In genomic region chr15:85646538-85647091, GRCh38 we compare ENCODE assay signal across 9 cellular contexts.
DNase-seq lines count a peak whose midpoint lies in the region; ATAC-seq lines count a peak whose summit lies in the region.
"Had no signal": no experiment of that assay in that cellular context is flagged by ENCODE, and none has a peak within 500 bp of the region (broad histone marks: within the 10 kb centered on the region; RNA-seq: fewer than 3 reads in every experiment).

No MANE protein-coding gene starts in this region.

- CTCF ChIA-PET in activated CD8-positive, alpha-beta memory T cell treated with anti-CD3 and anti-CD28 coated beads, Interleukin-2, amount 10 ng/mL, durations not matched to agents 7 days and 5 days (lab: Charles Lee): interaction anchor here (0.7 to 3.7 kb wide), 16 partner anchors 8 to 350 kb away, joined by 3 to 27 read pairs (median 5); no protein-coding TSS in a partner anchor

- ATAC-seq in HG02885 (IDR thresholded peaks at IDR 0.05; ENCODE audit: poor library complexity, unreplicated experiment): peak; percentile 88
- ATAC-seq in activated CD8-positive, alpha-beta memory T cell treated with anti-CD3 and anti-CD28 coated beads, Interleukin-2, amount 10 ng/mL, durations not matched to agents 7 days and 5 days: peak; percentile 81

- H3K9me3 ChIP-seq in muscle layer of duodenum (ENCODE audit: control insufficient read depth in 1 of 2, low read length in 2 of 2): no peaks in the 10 kb centered on the region

- H3K27me3 Mint-ChIP-seq in activated CD8-positive, alpha-beta memory T cell treated with anti-CD3 and anti-CD28 coated beads, Interleukin-2, amount 10 ng/mL, durations not matched to agents 7 days and 5 days: no peaks in the 10 kb centered on the region

- peak overlapping the region; percentile 90 for H3K27ac Mint-ChIP-seq in activated CD8-positive, alpha-beta memory T cell treated with anti-CD3 and anti-CD28 coated beads, Interleukin-2, amount 10 ng/mL, durations not matched to agents 7 days and 5 days

- no peaks in the 10 kb centered on the region for H3K9me3 Mint-ChIP-seq in activated CD8-positive, alpha-beta memory T cell treated with anti-CD3 and anti-CD28 coated beads, Interleukin-2, amount 10 ng/mL, durations not matched to agents 7 days and 5 days (ENCODE audit: low read depth)

- peaks cover 59% of the 10 kb centered on the region for H3K4me1 Mint-ChIP-seq in activated CD8-positive, alpha-beta memory T cell treated with anti-CD3 and anti-CD28 coated beads, Interleukin-2, amount 10 ng/mL, durations not matched to agents 7 days and 5 days

- H3K36me3 Mint-ChIP-seq in activated CD8-positive, alpha-beta memory T cell treated with anti-CD3 and anti-CD28 coated beads, Interleukin-2, amount 10 ng/mL, durations not matched to agents 7 days and 5 days: peaks cover 33% of the 10 kb centered on the region

- peak overlapping the region; percentile 53 for H3K4me3 Mint-ChIP-seq in activated CD8-positive, alpha-beta memory T cell treated with anti-CD3 and anti-CD28 coated beads, Interleukin-2, amount 10 ng/mL, durations not matched to agents 7 days and 5 days

- DNase-seq in activated gamma-delta T cell treated with Interleukin-2 at 50 U/mL for 16 hours: peak; percentile 27
- no peak for DNase-seq in activated gamma-delta T cell (lab: John Stamatoyannopoulos, UW)
- DNase-seq in activated CD8-positive, alpha-beta memory T cell treated with anti-CD3 and anti-CD28 coated beads, Interleukin-2, amount 10 ng/mL, durations not matched to agents 7 days and 5 days: peak; percentile 81
- no peak for DNase-seq in NCI-H2196 (lab: John Stamatoyannopoulos, UW; ENCODE audit: unreplicated experiment)
- no peak for DNase-seq in NCI-H446 (lab: John Stamatoyannopoulos, UW)
- DNase-seq in middle frontal gyrus (ENCODE audit: extremely low spot score, low spot score): no peak
- DNase-seq: DND-41 had no signal

- H3K36me3 ChIP-seq in muscle layer of duodenum (ENCODE audit: control insufficient read depth in 1 of 2, insufficient read depth in 2 of 2, low read length in 2 of 2): peaks cover 9 to 13% of the 10 kb centered on the region in 2 donors

- no peaks in the 10 kb centered on the region for H3K27me3 ChIP-seq in muscle layer of duodenum (ENCODE audit: low read depth, low read length)

- no peak overlapping the region for H3K4me3 ChIP-seq in muscle layer of duodenum (ENCODE audit: low read depth in 1 of 2, low read length in 2 of 2)

- H3K4me1 ChIP-seq in muscle layer of duodenum (ENCODE audit: control insufficient read depth in 1 of 2, insufficient read depth in 2 of 2, low read length in 2 of 2): peaks cover 22 to 23% of the 10 kb centered on the region in 2 donors

- H3K27ac ChIP-seq in muscle layer of duodenum (ENCODE audit: low read length): peak overlapping the region; percentile 32

Comparison
In these comparisons a context has a peak if more than half of its experiments do, and no peak if none do; other contexts are left out.
1. DNase-seq: peak in activated gamma-delta T cell treated with Interleukin-2 at 50 U/mL for 16 hours (single experiment) and activated CD8-positive, alpha-beta memory T cell treated with anti-CD3 and anti-CD28 coated beads, Interleukin-2, amount 10 ng/mL, durations not matched to agents 7 days and 5 days (single experiment); none in activated gamma-delta T cell (single experiment), NCI-H2196 (single experiment), NCI-H446 (0 of 2) and middle frontal gyrus (single experiment).